Comparison of ENCODE assay signal across 21 cellular contexts in the genomic region with DNA sequence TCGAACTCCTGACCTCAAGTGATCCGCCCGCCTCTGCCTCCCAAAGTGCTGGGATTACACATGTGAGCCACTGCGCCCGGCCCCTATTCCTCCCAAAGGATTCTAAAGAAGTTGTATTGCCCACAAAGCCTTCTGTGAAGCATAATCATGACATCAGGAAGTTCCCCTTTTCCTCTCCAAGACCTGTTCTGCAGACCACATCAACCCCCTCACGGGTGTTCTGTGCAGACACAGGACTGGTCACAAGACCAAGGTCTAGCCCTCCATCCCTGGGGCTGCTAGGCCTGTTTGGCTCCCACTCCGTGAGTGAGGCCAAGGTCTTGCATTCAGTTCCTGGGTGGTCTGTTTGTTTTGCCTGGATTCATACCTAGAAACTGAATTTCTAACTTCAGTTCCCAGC.
"Had no signal": no experiment of that assay in that cellular context is flagged by ENCODE, and none has a peak within 500 bp of the region (broad histone marks: within the 10 kb centered on the region; RNA-seq: fewer than 3 reads in every experiment).

No MANE protein-coding gene starts in this region.

- DNase-seq: activated CD4-positive, alpha-beta memory T cell treated with anti-CD3 and anti-CD28 coated beads, Interleukin-2, amount 10 ng/mL, durations not matched to agents 7 days and 5 days; activated effector memory CD4-positive, alpha-beta T cell treated with Interleukin-2 at 50 U/mL for 16 hours; activated T-cell treated with anti-CD3 and anti-CD28 coated beads, Interleukin-2, amount 50 U/mL, for 24 hours; dorsolateral prefrontal cortex; erythroblast; mammary epithelial cell; mucosa of descending colon; naive thymus-derived CD4-positive, alpha-beta T cell; nucleus accumbens; posterior cingulate gyrus; stimulated activated CD4-positive, alpha-beta T cell treated with anti-CD3 and anti-CD28 coated beads, Interleukin-15, amount 100 ng/mL, for 24 hours; stimulated activated CD4-positive, alpha-beta T cell treated with anti-CD3 and anti-CD28 coated beads, Interleukin-4, amount 100 ng/mL, for 24 hours; stimulated activated naive CD8-positive, alpha-beta T cell treated with anti-CD3 and anti-CD28 coated beads, Interleukin-15, Interleukin-2, amounts not matched to agents 100 U/mL and 50 U/mL, for 24 hours; T-helper 1 cell; T1000; WERI-Rb-1 had no signal

- H3K4me1 Mint-ChIP-seq: activated CD4-positive, alpha-beta memory T cell treated with anti-CD3 and anti-CD28 coated beads, Interleukin-2, amount 10 ng/mL, durations not matched to agents 7 days and 5 days; activated naive CD4-positive, alpha-beta T cell treated with anti-CD3 and anti-CD28 coated beads, Interleukin-2, amount 50 U/mL, for 24 hours; naive thymus-derived CD4-positive, alpha-beta T cell had no signal

- H3K9me3 Mint-ChIP-seq: activated CD4-positive, alpha-beta memory T cell treated with anti-CD3 and anti-CD28 coated beads, Interleukin-2, amount 10 ng/mL, durations not matched to agents 7 days and 5 days; activated naive CD4-positive, alpha-beta T cell treated with anti-CD3 and anti-CD28 coated beads, Interleukin-2, amount 50 U/mL, for 24 hours; activated T-cell treated with anti-CD3 and anti-CD28 coated beads, Interleukin-2, amount 50 U/mL, for 24 hours; naive thymus-derived CD4-positive, alpha-beta T cell; type B pancreatic cell had no signal

- H3K4me3 ChIP-seq: adrenal gland, dorsolateral prefrontal cortex, gastroesophageal sphincter, mucosa of descending colon, skin epidermis had no signal

- H3K4me3 Mint-ChIP-seq: activated CD4-positive, alpha-beta memory T cell treated with anti-CD3 and anti-CD28 coated beads, Interleukin-2, amount 10 ng/mL, durations not matched to agents 7 days and 5 days; activated naive CD4-positive, alpha-beta T cell treated with anti-CD3 and anti-CD28 coated beads, Interleukin-2, amount 50 U/mL, for 24 hours; activated T-cell treated with anti-CD3 and anti-CD28 coated beads, Interleukin-2, amount 50 U/mL, for 24 hours; naive thymus-derived CD4-positive, alpha-beta T cell; type B pancreatic cell had no signal

- H3K27me3 Mint-ChIP-seq: activated CD4-positive, alpha-beta memory T cell treated with anti-CD3 and anti-CD28 coated beads, Interleukin-2, amount 10 ng/mL, durations not matched to agents 7 days and 5 days; activated naive CD4-positive, alpha-beta T cell treated with anti-CD3 and anti-CD28 coated beads, Interleukin-2, amount 50 U/mL, for 24 hours; activated T-cell treated with anti-CD3 and anti-CD28 coated beads, Interleukin-2, amount 50 U/mL, for 24 hours; naive thymus-derived CD4-positive, alpha-beta T cell; type B pancreatic cell had no signal

- ATAC-seq: gastroesophageal sphincter; mucosa of descending colon; naive thymus-derived CD4-positive, alpha-beta T cell; stimulated activated naive CD8-positive, alpha-beta T cell treated with anti-CD3 and anti-CD28 coated beads, Interleukin-15, Interleukin-2, amounts not matched to agents 100 U/mL and 50 U/mL, for 24 hours had no signal

- H3K27ac Mint-ChIP-seq: activated CD4-positive, alpha-beta memory T cell treated with anti-CD3 and anti-CD28 coated beads, Interleukin-2, amount 10 ng/mL, durations not matched to agents 7 days and 5 days; activated naive CD4-positive, alpha-beta T cell treated with anti-CD3 and anti-CD28 coated beads, Interleukin-2, amount 50 U/mL, for 24 hours; activated T-cell treated with anti-CD3 and anti-CD28 coated beads, Interleukin-2, amount 50 U/mL, for 24 hours; naive thymus-derived CD4-positive, alpha-beta T cell had no signal

- H3K36me3 Mint-ChIP-seq: activated naive CD4-positive, alpha-beta T cell treated with anti-CD3 and anti-CD28 coated beads, Interleukin-2, amount 50 U/mL, for 24 hours; naive thymus-derived CD4-positive, alpha-beta T cell; type B pancreatic cell had no signal
